8 cellular contexts compared by ENCODE assay signal in the genomic region with DNA sequence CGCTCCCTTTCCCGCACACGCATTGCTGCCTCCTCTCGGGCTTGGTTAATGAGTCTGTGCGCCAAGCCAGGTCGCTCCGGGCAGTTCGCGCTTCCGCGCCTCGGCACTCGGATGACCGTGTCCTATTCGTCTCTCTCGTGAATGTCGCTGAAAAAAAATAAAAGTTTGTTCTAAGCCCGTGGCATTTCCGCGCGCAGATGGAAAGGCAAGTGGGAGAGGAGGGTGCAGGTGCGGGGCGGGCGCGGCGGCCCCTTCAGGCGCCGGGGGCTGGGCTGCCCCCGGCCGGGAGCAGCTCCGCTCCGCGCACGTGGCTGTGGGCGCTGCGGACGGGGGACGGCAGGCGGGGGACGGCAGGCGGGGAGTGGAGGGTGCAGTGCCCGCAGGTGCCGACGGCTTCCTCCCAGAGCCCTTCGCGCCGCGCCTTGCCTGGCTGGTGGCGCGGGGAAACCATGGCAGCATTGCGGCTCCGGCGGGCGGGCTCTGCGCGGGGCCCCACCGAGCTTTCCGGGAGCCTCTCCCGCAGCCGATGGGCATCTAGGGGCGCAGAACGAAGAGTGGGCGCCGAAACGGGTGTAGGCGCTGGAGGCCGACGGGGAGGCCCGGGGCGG.
DNase-seq lines count a peak whose midpoint lies in the region; ATAC-seq and TF ChIP-seq lines count a peak whose summit lies in the region.

No MANE protein-coding gene starts in this region.

- peaks cover 96% of the 10 kb centered on the region for H3K27me3 ChIP-seq in hepatocyte

- H3K4me3 Mint-ChIP-seq in IgD-negative memory B cell, result peak overlapping the region in 3 of 4 donors; percentile 73 to 91 (median 79)
- peak overlapping the region; percentile 79 to 86 for H3K4me3 Mint-ChIP-seq in activated T-cell treated with anti-CD3 and anti-CD28 coated beads, Interleukin-2, amount 50 U/mL, for 72 hours

- H3K27ac Mint-ChIP-seq in IgD-negative memory B cell, result no peak overlapping the region
- H3K27ac Mint-ChIP-seq in activated T-cell treated with anti-CD3 and anti-CD28 coated beads, Interleukin-2, amount 50 U/mL, for 72 hours, result no peak overlapping the region

- 2% methylated on average over 47 of the region's 70 CpGs for WGBS in hepatocyte (ENCODE audit: low lambda C conversion rate, missing lambda C conversion rate)

- no peaks in the 10 kb centered on the region for H3K9me3 Mint-ChIP-seq in IgD-negative memory B cell
- H3K9me3 Mint-ChIP-seq in activated T-cell treated with anti-CD3 and anti-CD28 coated beads, Interleukin-2, amount 50 U/mL, for 72 hours, result no peaks in the 10 kb centered on the region

- no peak for TF ChIP-seq CTCF in hepatocyte (IDR thresholded peaks at IDR 0.05; ENCODE audit: poor library complexity)

- peaks cover 41% of the 10 kb centered on the region for H3K27me3 Mint-ChIP-seq in IgD-negative memory B cell
- H3K27me3 Mint-ChIP-seq in activated T-cell treated with anti-CD3 and anti-CD28 coated beads, Interleukin-2, amount 50 U/mL, for 72 hours (ENCODE audit: low read depth), result peaks cover 81% of the 10 kb centered on the region

- H3K4me1 Mint-ChIP-seq in IgD-negative memory B cell, result peaks cover 0 to 4% (median 4%) of the 10 kb centered on the region in 3 donors
- H3K4me1 Mint-ChIP-seq in activated T-cell treated with anti-CD3 and anti-CD28 coated beads, Interleukin-2, amount 50 U/mL, for 72 hours (ENCODE audit: low read depth), result no peaks in the 10 kb centered on the region

- H3K4me2 ChIP-seq in hepatocyte, result peak overlapping the region; percentile 84

- no peaks in the 10 kb centered on the region for H3K36me3 ChIP-seq in hepatocyte (replicated peaks; ENCODE audit: insufficient read depth, low read depth)

- ATAC-seq in activated T-cell treated with anti-CD3 and anti-CD28 coated beads, Interleukin-2, amount 50 U/mL, for 72 hours (replicated peaks in 1 of 2), result peak; percentile 39 to 70
- peak; percentile 19 for ATAC-seq in stimulated activated naive CD8-positive, alpha-beta T cell treated with anti-CD3 and anti-CD28 coated beads, Interleukin-15, Interleukin-2, amounts not matched to agents 100 U/mL and 50 U/mL, for 24 hours
- no peak for ATAC-seq in HG03095 (IDR thresholded peaks at IDR 0.05; ENCODE audit: unreplicated experiment)
- ATAC-seq in HG02610 (IDR thresholded peaks at IDR 0.05; ENCODE audit: unreplicated experiment), result no peak
- no peak for ATAC-seq in HG02884 (IDR thresholded peaks at IDR 0.05; ENCODE audit: unreplicated experiment)

- H3K4me3 ChIP-seq in hepatocyte, result peak overlapping the region; percentile 46

- H3K27ac ChIP-seq in hepatocyte, result no peak overlapping the region

- peak overlapping the region; percentile 81 for H2AFZ ChIP-seq in hepatocyte

- H3K9me3 ChIP-seq in hepatocyte (ENCODE audit: low read depth), result no peaks in the 10 kb centered on the region

- DNase-seq in COR-L47 (lab: John Stamatoyannopoulos, UW) (peak; percentile 49), hepatocyte (ENCODE audit: low spot score) (no peak)
- peak; percentile 22 to 24 for DNase-seq in activated T-cell treated with anti-CD3 and anti-CD28 coated beads, Interleukin-2, amount 50 U/mL, for 72 hours
- peak; percentile 26 for DNase-seq in stimulated activated naive CD8-positive, alpha-beta T cell treated with anti-CD3 and anti-CD28 coated beads, Interleukin-15, Interleukin-2, amounts not matched to agents 100 U/mL and 50 U/mL, for 24 hours

- peaks cover 20% of the 10 kb centered on the region for H3K4me1 ChIP-seq in hepatocyte (ENCODE audit: insufficient read depth)

- no peaks in the 10 kb centered on the region for H3K79me2 ChIP-seq in hepatocyte

- H4K20me1 ChIP-seq in hepatocyte (ENCODE audit: insufficient read depth, poor library complexity, severe bottlenecking), result no peaks in the 10 kb centered on the region

- no peaks in the 10 kb centered on the region for H3K9me2 ChIP-seq in hepatocyte (replicated peaks; ENCODE audit: insufficient read depth)

- H3K36me3 Mint-ChIP-seq in IgD-negative memory B cell, result peaks cover under 1% of the 10 kb centered on the region
- H3K36me3 Mint-ChIP-seq in activated T-cell treated with anti-CD3 and anti-CD28 coated beads, Interleukin-2, amount 50 U/mL, for 72 hours (ENCODE audit: insufficient read depth in 2 of 2), result no peaks in the 10 kb centered on the region

Comparison
In these comparisons a context has a peak if more than half of its experiments do, and no peak if none do; other contexts are left out.
1. ATAC-seq: peak in activated T-cell treated with anti-CD3 and anti-CD28 coated beads, Interleukin-2, amount 50 U/mL, for 72 hours (2 of 2) and stimulated activated naive CD8-positive, alpha-beta T cell treated with anti-CD3 and anti-CD28 coated beads, Interleukin-15, Interleukin-2, amounts not matched to agents 100 U/mL and 50 U/mL, for 24 hours (single experiment); none in HG03095 (single experiment), HG02610 (single experiment) and HG02884 (single experiment).